ENCODE assay signal across 1 cellular context in the genomic region with DNA sequence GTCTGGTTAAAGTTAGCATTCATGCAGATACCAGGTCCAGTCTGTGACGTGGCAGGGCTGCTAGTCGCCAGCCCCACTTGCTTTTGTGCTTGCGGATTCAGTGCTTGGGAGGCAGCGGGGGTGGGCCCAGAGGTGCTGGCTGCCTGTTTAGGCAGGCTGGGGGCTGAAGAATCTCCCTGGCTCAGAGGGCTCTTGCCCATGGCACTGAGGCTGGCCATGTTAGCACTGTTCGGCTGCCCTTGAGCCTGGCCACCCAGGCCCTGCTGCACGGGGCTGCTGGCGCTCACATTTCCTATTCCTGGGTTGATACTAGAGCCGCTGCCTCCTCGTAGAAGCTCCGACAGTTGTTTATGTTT.
TF ChIP-seq lines count a peak whose summit lies in the region.

No MANE protein-coding gene starts in this region.

TF ChIP-seq in IMR-90, 13 proteins besides CTCF, POLR2A, EP300 and RAD21:
- TF ChIP-seq NFE2L2 (IDR thresholded peaks at IDR 0.05; ENCODE audit: low read depth, low read length) (no peak), MAFK (IDR thresholded peaks at IDR 0.05; ENCODE audit: low read depth, low read length) (no peak), SMC3 (IDR thresholded peaks at IDR 0.05; ENCODE audit: low read depth, low read length) (no peak), MAZ (IDR thresholded peaks at IDR 0.05; ENCODE audit: borderline replicate concordance, low read depth, low read length) (no peak), BHLHE40 (IDR thresholded peaks at IDR 0.05; ENCODE audit: low read depth, low read length) (no peak), MXI1 (IDR thresholded peaks at IDR 0.05; ENCODE audit: borderline replicate concordance, low read depth, low read length) (no peak), FOS (IDR thresholded peaks at IDR 0.05; ENCODE audit: low read depth, low read length) (no peak), RCOR1 (IDR thresholded peaks at IDR 0.05; ENCODE audit: insufficient replicate concordance, low read length) (no peak), CEBPB (IDR thresholded peaks at IDR 0.05; ENCODE audit: low read depth, low read length) (no peak), RFX5 (IDR thresholded peaks at IDR 0.05; ENCODE audit: low read depth, low read length) (no peak), CHD1 (IDR thresholded peaks at IDR 0.05; ENCODE audit: low read depth, low read length) (no peak)
- TF ChIP-seq, protein P1, sequence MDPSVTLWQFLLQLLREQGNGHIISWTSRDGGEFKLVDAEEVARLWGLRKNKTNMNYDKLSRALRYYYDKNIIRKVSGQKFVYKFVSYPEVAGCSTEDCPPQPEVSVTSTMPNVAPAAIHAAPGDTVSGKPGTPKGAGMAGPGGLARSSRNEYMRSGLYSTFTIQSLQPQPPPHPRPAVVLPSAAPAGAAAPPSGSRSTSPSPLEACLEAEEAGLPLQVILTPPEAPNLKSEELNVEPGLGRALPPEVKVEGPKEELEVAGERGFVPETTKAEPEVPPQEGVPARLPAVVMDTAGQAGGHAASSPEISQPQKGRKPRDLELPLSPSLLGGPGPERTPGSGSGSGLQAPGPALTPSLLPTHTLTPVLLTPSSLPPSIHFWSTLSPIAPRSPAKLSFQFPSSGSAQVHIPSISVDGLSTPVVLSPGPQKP (IDR thresholded peaks at IDR 0.05; ENCODE audit: borderline replicate concordance, low read depth, low read length): no peak
- TF ChIP-seq, protein P2, sequence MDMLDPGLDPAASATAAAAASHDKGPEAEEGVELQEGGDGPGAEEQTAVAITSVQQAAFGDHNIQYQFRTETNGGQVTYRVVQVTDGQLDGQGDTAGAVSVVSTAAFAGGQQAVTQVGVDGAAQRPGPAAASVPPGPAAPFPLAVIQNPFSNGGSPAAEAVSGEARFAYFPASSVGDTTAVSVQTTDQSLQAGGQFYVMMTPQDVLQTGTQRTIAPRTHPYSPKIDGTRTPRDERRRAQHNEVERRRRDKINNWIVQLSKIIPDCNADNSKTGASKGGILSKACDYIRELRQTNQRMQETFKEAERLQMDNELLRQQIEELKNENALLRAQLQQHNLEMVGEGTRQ (IDR thresholded peaks at IDR 0.05; ENCODE audit: low read depth, low read length): no peak
